In genomic region chr2:41869542-41870256, GRCh38 we compare ENCODE assay signal across 8 cellular contexts.
A peak's percentile ranks its signal among the peaks of the same experiment; 100 is the strongest.
DNase-seq lines count a peak whose midpoint lies in the region; FAIRE-seq and TF ChIP-seq lines count a peak whose summit lies in the region.

No MANE protein-coding gene starts in this region.

- intact Hi-C loops in lower leg skin (cut with DNase I; ENCODE audit: low total_unique reads) = loop anchor here (1.0 kb wide), 1 partner anchor 218 kb away; no protein-coding TSS in a partner anchor

- DNase-seq in EL (peak; percentile 64), HAP-1 (ENCODE audit: low spot score in 2 of 2) (peak; percentile 60 to 84), NCI-H2227 treated with DMSO at 0.1 percent for 48 hours (lab: John Stamatoyannopoulos, UW) (peak; percentile 63), dermis blood vessel endothelial cell (peak; percentile 79), lower leg skin (ENCODE audit: low spot score in 2 of 2) (peak; percentile 55 to 96), RCC 7860 (ENCODE audit: low spot score) (no peak)
- peak; percentile 51 to 52 for DNase-seq in activated CD4-positive, alpha-beta T cell treated with anti-CD3 and anti-CD28 coated beads, Interleukin-2, amount 50 U/mL, for 24 hours (ENCODE audit: low read depth in 1 of 2, low spot score in 1 of 2)
- DNase-seq in stimulated activated CD8-positive, alpha-beta memory T cell treated with anti-CD3 and anti-CD28 coated beads, Interleukin-12 subunit alpha, Interleukin-12 subunit beta, amount 100 ng/mL, for 1 hour (ENCODE audit: low read depth) = peak; percentile 59

- H3K36me3 ChIP-seq in HAP-1 (replicated peaks) = no peaks in the 10 kb centered on the region

- TF ChIP-seq POLR2A in lower leg skin (IDR thresholded peaks at IDR 0.05) = no peak

- H3K9me3 ChIP-seq in HAP-1 = no peaks in the 10 kb centered on the region

- in situ Hi-C loops in HAP-1 (cut with MboI; ENCODE audit: low sequenced_read_pairs) = loop anchor here (5.0 to 25.0 kb wide), 2 partner anchors 218 to 468 kb away; no protein-coding TSS in a partner anchor

- H3K4me3 ChIP-seq in HAP-1 = no peak overlapping the region
- H3K4me3 ChIP-seq in lower leg skin (ENCODE audit: low read depth, poor library complexity, severe bottlenecking) = no peak overlapping the region

- H3K27me3 ChIP-seq in HAP-1 (ENCODE audit: low read depth) = peaks cover 10% of the 10 kb centered on the region

- H3K4me1 ChIP-seq in HAP-1 = no peaks in the 10 kb centered on the region

- TF ChIP-seq CTCF in lower leg skin (IDR thresholded peaks at IDR 0.05) = peak in 1 of 3 donors; percentile 84

- FAIRE-seq in RCC 7860 (lab: Jason Lieb, UNC) = no peak

- 30 to 33% methylated on average over 3 of the region's 3 CpGs for WGBS in lower leg skin, 2 donors
